ENCODE assay signal across 1 cellular context in genomic region chr4:186217733-186218293, GRCh38.
TF ChIP-seq lines count a peak whose summit lies in the region.

No MANE protein-coding gene starts in this region.

TF ChIP-seq in K562, 482 proteins besides CTCF, POLR2A, EP300 and RAD21 (continued from another document):
- TF ChIP-seq ZBTB40 (IDR thresholded peaks at IDR 0.05) (peak; percentile 92), ZBTB40 (CRISPR knock-in tag; IDR thresholded peaks at IDR 0.05) (peak; percentile 79)
